10 cellular contexts compared by ENCODE assay signal in genomic region chr4:101114936-101115372, GRCh38.
DNase-seq lines count a peak whose midpoint lies in the region; ATAC-seq and TF ChIP-seq lines count a peak whose summit lies in the region.
"Had no signal": no experiment of that assay in that cellular context is flagged by ENCODE, and none has a peak within 500 bp of the region (broad histone marks: within the 10 kb centered on the region; RNA-seq: fewer than 3 reads in every experiment).

No MANE protein-coding gene starts in this region.

- DNase-seq in ELF-1 (ENCODE audit: low read depth, low spot score) (peak; percentile 23), RKO (ENCODE audit: low spot score) (peak; percentile 24), fibroblast of lung (ENCODE audit: low read depth in 2 of 2) (peak; percentile 58 to 83), neural crest cell (ENCODE audit: low read depth, low spot score) (peak; percentile 3), GM10266 (ENCODE audit: extremely low spot score) (no peak), NOMO-1 treated with dmso at 0.1 percent for 144 hours (lab: John Stamatoyannopoulos, UW; ENCODE audit: unreplicated experiment) (no peak)
- DNase-seq in activated CD8-positive, alpha-beta memory T cell treated with anti-CD3 and anti-CD28 coated beads, Interleukin-2, amount 50 U/mL, for 48 hours, result no peak
- DNase-seq: activated CD8-positive, alpha-beta T cell treated with anti-CD3 and anti-CD28 coated beads, Interleukin-2, amount 10 ng/mL, durations not matched to agents 7 days and 5 days; colonic mucosa had no signal

- no peaks in the 10 kb centered on the region for H4K20me1 ChIP-seq in fibroblast of lung (ENCODE audit: control insufficient read depth, extremely low read depth, insufficient read depth, low read length)

- H3K4me1 Mint-ChIP-seq in neural crest cell, result peaks cover 34% of the 10 kb centered on the region

- no peaks in the 10 kb centered on the region for H3K36me3 Mint-ChIP-seq in neural crest cell (ENCODE audit: low read depth)

- TF ChIP-seq CTCF in fibroblast of lung (conservative IDR thresholded peaks at IDR 0.05 in 1 of 2, IDR thresholded peaks at IDR 0.05 in 1 of 2; ENCODE audit: low read depth in 1 of 2, low read length in 2 of 2) (no peak), neural crest cell (conservative IDR thresholded peaks at IDR 0.05) (no peak), GM10266 (IDR thresholded peaks at IDR 0.05; ENCODE audit: control insufficient read depth, insufficient read depth, low read depth, missing control alignments) (no peak)

- no peak overlapping the region for H3K9ac ChIP-seq in fibroblast of lung (ENCODE audit: insufficient read depth, low read length)

- H3K27me3 ChIP-seq in fibroblast of lung (ENCODE audit: control insufficient read depth, insufficient read depth, low read length), result no peaks in the 10 kb centered on the region
- H3K27me3 ChIP-seq: colonic mucosa had no signal

- no peak overlapping the region for H3K27ac ChIP-seq in fibroblast of lung (ENCODE audit: insufficient read depth, low read length)
- H3K27ac ChIP-seq: colonic mucosa had no signal

- no peak overlapping the region for H2AFZ ChIP-seq in fibroblast of lung (ENCODE audit: low read length)

- no peaks in the 10 kb centered on the region for H3K36me3 ChIP-seq in fibroblast of lung (ENCODE audit: control insufficient read depth, insufficient read depth, low read length)
- H3K36me3 ChIP-seq: colonic mucosa had no signal

- no peak for ATAC-seq in HG03442 (IDR thresholded peaks at IDR 0.05; ENCODE audit: unreplicated experiment)
- ATAC-seq: activated CD8-positive, alpha-beta T cell treated with anti-CD3 and anti-CD28 coated beads, Interleukin-2, amount 10 ng/mL, durations not matched to agents 7 days and 5 days had no signal

- H3K4me1 ChIP-seq in fibroblast of lung (ENCODE audit: control insufficient read depth, extremely low read depth, insufficient read depth, low read length), result no peaks in the 10 kb centered on the region
- H3K4me1 ChIP-seq: colonic mucosa had no signal

- H3K9me3 Mint-ChIP-seq in neural crest cell, result no peaks in the 10 kb centered on the region

- no peaks in the 10 kb centered on the region for H3K79me2 ChIP-seq in fibroblast of lung (ENCODE audit: control insufficient read depth, insufficient read depth, low read length)

- no peak overlapping the region for H3K4me3 ChIP-seq in fibroblast of lung (replicated peaks in 1 of 4; ENCODE audit: control extremely low read depth in 1 of 4, insufficient read depth in 1 of 4, low read depth in 3 of 4, low read length in 4 of 4)
- H3K4me3 ChIP-seq: colonic mucosa had no signal

- no peak overlapping the region for H3K4me3 Mint-ChIP-seq in neural crest cell
- H3K4me3 Mint-ChIP-seq: activated CD8-positive, alpha-beta T cell treated with anti-CD3 and anti-CD28 coated beads, Interleukin-2, amount 10 ng/mL, durations not matched to agents 7 days and 5 days had no signal

- peaks cover 2% of the 10 kb centered on the region for H3K27me3 Mint-ChIP-seq in neural crest cell (ENCODE audit: low read depth)

- H3K4me2 ChIP-seq in fibroblast of lung (ENCODE audit: extremely low read depth, insufficient read depth, low read length), result no peak overlapping the region

- no peaks in the 10 kb centered on the region for H3K9me3 ChIP-seq in fibroblast of lung (ENCODE audit: control insufficient read depth, insufficient read depth, low read depth, low read length)
- H3K9me3 ChIP-seq: colonic mucosa had no signal

- peak overlapping the region; percentile 76 for H3K27ac Mint-ChIP-seq in neural crest cell (ENCODE audit: unreplicated experiment)
- H3K27ac Mint-ChIP-seq: activated CD8-positive, alpha-beta T cell treated with anti-CD3 and anti-CD28 coated beads, Interleukin-2, amount 10 ng/mL, durations not matched to agents 7 days and 5 days had no signal

Comparison
In these comparisons a context has a peak if more than half of its experiments do, and no peak if none do; other contexts are left out.
1. DNase-seq: peak in ELF-1 (single experiment), RKO (single experiment), fibroblast of lung (2 of 2) and neural crest cell (single experiment); none in GM10266 (single experiment), NOMO-1 treated with dmso at 0.1 percent for 144 hours (single experiment) and activated CD8-positive, alpha-beta memory T cell treated with anti-CD3 and anti-CD28 coated beads, Interleukin-2, amount 50 U/mL, for 48 hours (single experiment).